ENCODE assay signal across 8 cellular contexts in the genomic region with DNA sequence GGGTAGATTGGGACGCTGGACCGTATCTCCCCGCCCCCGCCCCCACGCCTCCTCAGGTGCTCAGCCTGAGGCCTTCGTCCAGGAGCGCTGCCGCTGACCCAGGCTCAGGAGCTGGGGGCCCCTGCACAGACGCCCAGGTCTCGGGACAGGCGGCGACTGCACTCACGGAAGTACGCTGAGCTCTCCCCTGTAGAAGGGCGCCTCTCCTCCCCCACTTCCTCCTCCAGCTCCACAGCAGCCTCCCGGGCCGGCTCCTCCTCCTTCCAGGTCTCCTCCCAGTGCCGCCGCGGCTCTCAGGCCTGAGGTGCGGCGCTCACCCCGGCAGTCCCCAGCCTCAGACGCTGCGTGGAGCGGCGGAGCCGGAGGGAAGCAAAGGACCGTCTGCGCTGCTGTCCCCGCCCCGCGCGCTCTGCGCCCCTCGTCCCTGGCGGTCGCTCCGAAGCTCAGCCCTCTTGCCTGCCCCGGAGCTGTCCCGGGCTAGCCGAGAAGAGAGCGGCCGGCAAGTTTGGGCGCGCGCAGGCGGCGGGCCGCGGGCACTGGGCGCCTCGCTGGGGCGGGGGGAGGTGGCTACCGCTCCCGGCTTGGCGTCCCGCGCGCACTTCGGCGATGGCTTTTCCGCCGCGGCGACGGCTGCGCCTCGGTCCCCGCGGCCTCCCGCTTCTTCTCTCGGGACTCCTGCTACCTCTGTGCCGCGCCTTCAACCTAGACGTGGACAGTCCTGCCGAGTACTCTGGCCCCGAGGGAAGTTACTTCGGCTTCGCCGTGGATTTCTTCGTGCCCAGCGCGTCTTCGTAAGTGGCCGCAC. TPM values are rescaled to one million over a fixed set of nuclear protein-coding genes. Genes with fewer than 3 reads are reported as not detected.
DNase-seq lines count a peak whose midpoint lies in the region; ATAC-seq and TF ChIP-seq lines count a peak whose summit lies in the region.

Gene ITGAV (plus strand): TSS at position 324 of the 805 bp plus-strand sequence. CDS start 283 bp downstream, at position 607.

- TF ChIP-seq CTCF in GM12873 (IDR thresholded peaks at IDR 0.05; ENCODE audit: insufficient read depth, low read depth, low read length, missing control alignments) = peak; percentile 8
- peak in 1 of 2 donors; percentile 29 for TF ChIP-seq CTCF in right atrium auricular region (IDR thresholded peaks at IDR 0.05)
- TF ChIP-seq CTCF in psoas muscle (IDR thresholded peaks at IDR 0.05) = no peak

- H3K9me3 Mint-ChIP-seq in T-helper 1 cell treated with Interleukin-12 subunit alpha and Interleukin-12 subunit beta and Interleukin-4 antibody, amounts not matched to agents 30 μg/mL and 1 μg/mL, for 36 hours = no peaks in the 10 kb centered on the region

- H3K4me1 ChIP-seq in right atrium auricular region (peaks cover 0 to 45% of the 10 kb centered on the region in 2 donors), psoas muscle (peaks cover 21% of the 10 kb centered on the region), urinary bladder (ENCODE audit: insufficient read depth) (no peaks in the 10 kb centered on the region)

- WGBS in psoas muscle, 3 donors = 0% methylated on average over 66 to 86 of the region's 86 CpGs
- 1% methylated on average over 86 of the region's 86 CpGs for WGBS in urinary bladder

- peak within 1 kb of the TSS; percentile 94 for H3K4me3 Mint-ChIP-seq in T-helper 1 cell treated with Interleukin-12 subunit alpha and Interleukin-12 subunit beta and Interleukin-4 antibody, amounts not matched to agents 30 μg/mL and 1 μg/mL, for 36 hours

- H3K27me3 Mint-ChIP-seq in T-helper 1 cell treated with Interleukin-12 subunit alpha and Interleukin-12 subunit beta and Interleukin-4 antibody, amounts not matched to agents 30 μg/mL and 1 μg/mL, for 36 hours (ENCODE audit: low read depth) = peaks cover 11% of the 10 kb centered on the region

- DNase-seq in NCI-H1105 (lab: John Stamatoyannopoulos, UW) (peak; percentile 80), right atrium auricular region (ENCODE audit: low spot score) (peak; percentile 92), psoas muscle (peak; percentile 91 to 94)

- no peaks in the 10 kb centered on the region for H3K36me3 ChIP-seq in right atrium auricular region
- H3K36me3 ChIP-seq in psoas muscle (ENCODE audit: insufficient read depth in 1 of 2, low read depth in 1 of 2) = no peaks in the 10 kb centered on the region
- no peaks in the 10 kb centered on the region for H3K36me3 ChIP-seq in urinary bladder (ENCODE audit: insufficient read depth)

- intact Hi-C loops in psoas muscle (cut with DNase I) = loop anchor here (5.0 to 10.0 kb wide), 5 partner anchors 52 to 103 kb away; partner anchors contain the start of gene ZC3H15 (in 1 of the 2)

- H3K27ac Mint-ChIP-seq in T-helper 1 cell treated with Interleukin-12 subunit alpha and Interleukin-12 subunit beta and Interleukin-4 antibody, amounts not matched to agents 30 μg/mL and 1 μg/mL, for 36 hours = peak within 1 kb of the TSS; percentile 83

- H3K4me3 ChIP-seq in right atrium auricular region (peak within 1 kb of the TSS; percentile 79 to 81), psoas muscle (peak within 1 kb of the TSS; percentile 69), urinary bladder (ENCODE audit: low read depth, low read length) (peak within 1 kb of the TSS; percentile 86)

- peaks cover 20% of the 10 kb centered on the region for H3K4me1 Mint-ChIP-seq in T-helper 1 cell treated with Interleukin-12 subunit alpha and Interleukin-12 subunit beta and Interleukin-4 antibody, amounts not matched to agents 30 μg/mL and 1 μg/mL, for 36 hours (ENCODE audit: low read depth)

- H3K27ac ChIP-seq in angular gyrus (ENCODE audit: low read depth, low read length) = peak within 1 kb of the TSS; percentile 68
- H3K27ac ChIP-seq in right atrium auricular region = peak within 1 kb of the TSS; percentile 98 to 99
- H3K27ac ChIP-seq in psoas muscle = peak within 1 kb of the TSS; percentile 89
- peak within 1 kb of the TSS; percentile 95 for H3K27ac ChIP-seq in urinary bladder (ENCODE audit: low read depth)

- H3K9me3 ChIP-seq in right atrium auricular region = no peaks in the 10 kb centered on the region
- no peaks in the 10 kb centered on the region for H3K9me3 ChIP-seq in psoas muscle

- peak; percentile 97 for ATAC-seq in HG02623 (IDR thresholded peaks at IDR 0.05; ENCODE audit: unreplicated experiment)
- peak; percentile 91 to 96 (median 92) for ATAC-seq in psoas muscle

- H3K36me3 Mint-ChIP-seq in T-helper 1 cell treated with Interleukin-12 subunit alpha and Interleukin-12 subunit beta and Interleukin-4 antibody, amounts not matched to agents 30 μg/mL and 1 μg/mL, for 36 hours (ENCODE audit: low read depth) = no peaks in the 10 kb centered on the region

- no peaks in the 10 kb centered on the region for H3K27me3 ChIP-seq in right atrium auricular region
- no peaks in the 10 kb centered on the region for H3K27me3 ChIP-seq in psoas muscle (ENCODE audit: insufficient read depth in 3 of 3, low read length in 2 of 3)

RNA-seq across cellular contexts. Expression of gene ITGAV, which starts in this region (rescaled TPM):
- total RNA-seq in right atrium auricular region (100 to 1,000 TPM in 1 of 2 donors, 10 to 100 TPM in 1; 79.8 to 152 TPM), psoas muscle (10 to 100 TPM; 25.4 to 67.4 (median 55.4) TPM), urinary bladder (183 TPM)
- polyA plus RNA-seq in psoas muscle (10 to 100 TPM in 2 of 3 donors, 1 to 10 TPM in 1; 4.6 to 28.2 (median 12.1) TPM), urinary bladder (33.1 TPM)

Comparison
In these comparisons a context has a peak if more than half of its experiments do, and no peak if none do; other contexts are left out.
1. Peak in every context shown above with its lines: DNase-seq, ATAC-seq, H3K4me3 ChIP-seq and H3K27ac ChIP-seq.